In genomic region chr17:44889003-44889402, GRCh38 we compare ENCODE assay signal across 1 cellular context.
A peak's percentile ranks its signal among the peaks of the same experiment; 100 is the strongest.
TF ChIP-seq lines count a peak whose summit lies in the region.

No MANE protein-coding gene starts in this region.

TF ChIP-seq in K562, 482 proteins besides CTCF, POLR2A, EP300 and RAD21:
- no peak for TF ChIP-seq ZNF263 (CRISPR knock-in tag; IDR thresholded peaks at IDR 0.05; ENCODE audit: borderline replicate concordance)
- TF ChIP-seq ESRRA (IDR thresholded peaks at IDR 0.05; ENCODE audit: borderline replicate concordance, low read depth): peak; percentile 66; the same call in 1 of the 2 replicates
